In genomic region chr10:129896231-129897150, GRCh38 we compare ENCODE assay signal across 11 cellular contexts.
"Had no signal": no experiment of that assay in that cellular context is flagged by ENCODE, and none has a peak within 500 bp of the region (broad histone marks: within the 10 kb centered on the region; RNA-seq: fewer than 3 reads in every experiment).

No MANE protein-coding gene starts in this region.

- H3K4me1 Mint-ChIP-seq: activated CD4-positive, alpha-beta memory T cell treated with anti-CD3 and anti-CD28 coated beads, Interleukin-2, amount 10 ng/mL, durations not matched to agents 7 days and 5 days; memory B cell had no signal

- ATAC-seq: left lobe of liver had no signal

- H3K4me3 Mint-ChIP-seq: activated CD4-positive, alpha-beta memory T cell treated with anti-CD3 and anti-CD28 coated beads, Interleukin-2, amount 10 ng/mL, durations not matched to agents 7 days and 5 days; memory B cell; T-helper 2 cell treated with Interferon-gamma antibody and Interleukin-4, amounts not matched to agents 5 μg/mL and 100 μg/mL, for 36 hours had no signal

- H3K36me3 Mint-ChIP-seq: memory B cell had no signal

- H3K27me3 Mint-ChIP-seq: memory B cell had no signal

- H3K9me3 Mint-ChIP-seq: activated CD4-positive, alpha-beta memory T cell treated with anti-CD3 and anti-CD28 coated beads, Interleukin-2, amount 10 ng/mL, durations not matched to agents 7 days and 5 days; memory B cell; T-helper 2 cell treated with Interferon-gamma antibody and Interleukin-4, amounts not matched to agents 5 μg/mL and 100 μg/mL, for 36 hours had no signal

- H3K27ac ChIP-seq: cardiac muscle cell, tibial artery had no signal

- H3K4me1 ChIP-seq: tibial artery had no signal

- DNase-seq: activated CD4-positive, alpha-beta memory T cell treated with anti-CD3 and anti-CD28 coated beads, Interleukin-2, amount 10 ng/mL, durations not matched to agents 7 days and 5 days; activated CD8-positive, alpha-beta memory T cell treated with anti-CD3 and anti-CD28 coated beads, Interleukin-2, amount 50 U/mL, for 4 hours; activated naive CD4-positive, alpha-beta T cell treated with Interleukin-2 at 50 U/mL for 16 hours; erythroblast; islet precursor cell; SW 1271; tibial artery had no signal

- H3K36me3 ChIP-seq: cardiac muscle cell, tibial artery had no signal

- H3K27ac Mint-ChIP-seq: activated CD4-positive, alpha-beta memory T cell treated with anti-CD3 and anti-CD28 coated beads, Interleukin-2, amount 10 ng/mL, durations not matched to agents 7 days and 5 days; memory B cell; T-helper 2 cell treated with Interferon-gamma antibody and Interleukin-4, amounts not matched to agents 5 μg/mL and 100 μg/mL, for 36 hours had no signal

- H3K9me3 ChIP-seq: tibial artery had no signal

- H3K4me3 ChIP-seq: cardiac muscle cell, tibial artery had no signal
